In genomic region chr14:100317897-100318808, GRCh38 we compare ENCODE assay signal across 8 cellular contexts. TPM values are rescaled to one million over a fixed set of nuclear protein-coding genes. Genes with fewer than 3 reads are reported as not detected.
DNase-seq lines count a peak whose midpoint lies in the region; ATAC-seq and TF ChIP-seq lines count a peak whose summit lies in the region.

No MANE protein-coding gene starts in this region.

- no peak overlapping the region for H3K27ac Mint-ChIP-seq in CD8-positive, alpha-beta memory T cell
- no peak overlapping the region for H3K27ac Mint-ChIP-seq in nephron
- peak overlapping the region in 1 of 2 donors; percentile 42 for H3K27ac Mint-ChIP-seq in stimulated activated naive CD8-positive, alpha-beta T cell treated with anti-CD3 and anti-CD28 coated beads, Interleukin-15, amount 100 ng/mL, for 72 hours

- H3K9me3 ChIP-seq in CD8-positive, alpha-beta memory T cell (ENCODE audit: low read length) = no peaks in the 10 kb centered on the region
- H3K9me3 ChIP-seq in MM.1S (replicated peaks; ENCODE audit: insufficient read depth, low read length) = no peaks in the 10 kb centered on the region

- TF ChIP-seq POLR2A in erythroblast (IDR thresholded peaks at IDR 0.05; ENCODE audit: low read length) = no peak

- no peaks in the 10 kb centered on the region for H4K20me1 ChIP-seq in MM.1S (ENCODE audit: insufficient read depth, low read length)

- H3K36me3 ChIP-seq in CD8-positive, alpha-beta memory T cell (ENCODE audit: insufficient read depth, low read length) = no peaks in the 10 kb centered on the region
- H3K36me3 ChIP-seq in MM.1S (replicated peaks; ENCODE audit: insufficient read depth, low read length) = no peaks in the 10 kb centered on the region

- CTCF ChIA-PET in CD8-positive, alpha-beta memory T cell (lab: Charles Lee) = interaction anchor here (0.7 to 0.8 kb wide), 4 partner anchors 17 to 35 kb away, joined by 3 read pairs; no protein-coding TSS in a partner anchor

- H3K27me3 ChIP-seq in CD8-positive, alpha-beta memory T cell (ENCODE audit: insufficient read depth, low read length, poor library complexity, severe bottlenecking) = no peaks in the 10 kb centered on the region
- no peaks in the 10 kb centered on the region for H3K27me3 ChIP-seq in MM.1S (replicated peaks; ENCODE audit: insufficient read depth, low read length)

- peak overlapping the region; percentile 14 for H3K4me3 ChIP-seq in CD8-positive, alpha-beta memory T cell (ENCODE audit: low read length)
- H3K4me3 ChIP-seq in MM.1S (ENCODE audit: low read length) = peak overlapping the region; percentile 48

- ATAC-seq in GM21576 (IDR thresholded peaks at IDR 0.05; ENCODE audit: unreplicated experiment) = peak; percentile 76
- peak; percentile 96 for ATAC-seq in stimulated activated naive CD8-positive, alpha-beta T cell treated with anti-CD3 and anti-CD28 coated beads, Interleukin-15, amount 100 ng/mL, for 72 hours

- peak overlapping the region; percentile 66 to 75 (median 72) for H3K4me3 Mint-ChIP-seq in CD8-positive, alpha-beta memory T cell
- no peak overlapping the region for H3K4me3 Mint-ChIP-seq in nephron
- peak overlapping the region; percentile 64 to 79 for H3K4me3 Mint-ChIP-seq in stimulated activated naive CD8-positive, alpha-beta T cell treated with anti-CD3 and anti-CD28 coated beads, Interleukin-15, amount 100 ng/mL, for 72 hours

- no peaks in the 10 kb centered on the region for H3F3A ChIP-seq in MM.1S (ENCODE audit: insufficient read depth, low read length)

- H3K9ac ChIP-seq in MM.1S (ENCODE audit: low read length) = no peak overlapping the region

- no peaks in the 10 kb centered on the region for H3K4me1 ChIP-seq in CD8-positive, alpha-beta memory T cell (ENCODE audit: insufficient read depth, low read length)
- H3K4me1 ChIP-seq in MM.1S (ENCODE audit: low read length) = no peaks in the 10 kb centered on the region

- H3K4me1 Mint-ChIP-seq in CD8-positive, alpha-beta memory T cell = peaks cover 3 to 5% (median 4%) of the 10 kb centered on the region in 3 donors
- H3K4me1 Mint-ChIP-seq in nephron = peaks cover 10% of the 10 kb centered on the region
- H3K4me1 Mint-ChIP-seq in stimulated activated naive CD8-positive, alpha-beta T cell treated with anti-CD3 and anti-CD28 coated beads, Interleukin-15, amount 100 ng/mL, for 72 hours = peaks cover 10% of the 10 kb centered on the region

- no peaks in the 10 kb centered on the region for H3K36me3 Mint-ChIP-seq in CD8-positive, alpha-beta memory T cell
- no peaks in the 10 kb centered on the region for H3K36me3 Mint-ChIP-seq in nephron (ENCODE audit: low read depth)

- H2AFZ ChIP-seq in MM.1S (ENCODE audit: low read length) = 0 out of 2 replicates have a peak overlapping the region, but pooled peaks have one; percentile 45

- POLR2A ChIA-PET in CD8-positive, alpha-beta memory T cell (lab: Charles Lee) = no interaction called here

- H3K9me2 ChIP-seq in MM.1S (replicated peaks; ENCODE audit: insufficient read depth, low read length) = no peaks in the 10 kb centered on the region

- H3K9me3 Mint-ChIP-seq in CD8-positive, alpha-beta memory T cell = no peaks in the 10 kb centered on the region
- no peaks in the 10 kb centered on the region for H3K9me3 Mint-ChIP-seq in nephron
- no peaks in the 10 kb centered on the region for H3K9me3 Mint-ChIP-seq in stimulated activated naive CD8-positive, alpha-beta T cell treated with anti-CD3 and anti-CD28 coated beads, Interleukin-15, amount 100 ng/mL, for 72 hours

- no peak overlapping the region for H3K27ac ChIP-seq in CD8-positive, alpha-beta memory T cell (ENCODE audit: low read depth, low read length)
- H3K27ac ChIP-seq in MM.1S (ENCODE audit: low read length) = no peak overlapping the region

- peaks cover 0 to 3% of the 10 kb centered on the region in 2 donors for H3K27me3 Mint-ChIP-seq in CD8-positive, alpha-beta memory T cell
- peaks cover 10% of the 10 kb centered on the region for H3K27me3 Mint-ChIP-seq in nephron (ENCODE audit: low read depth)
- peaks cover 7% of the 10 kb centered on the region for H3K27me3 Mint-ChIP-seq in stimulated activated naive CD8-positive, alpha-beta T cell treated with anti-CD3 and anti-CD28 coated beads, Interleukin-15, amount 100 ng/mL, for 72 hours

- peak overlapping the region; percentile 63; the same call in 1 of the 2 replicates for H3K4me2 ChIP-seq in MM.1S (ENCODE audit: low read depth, low read length)

- H3K79me2 ChIP-seq in MM.1S (ENCODE audit: low read length) = no peaks in the 10 kb centered on the region

- TF ChIP-seq CTCF in MM.1S (IDR thresholded peaks at IDR 0.05; ENCODE audit: low read length) = peak; percentile 48
- peak; percentile 49 to 68 (median 51) for TF ChIP-seq CTCF in nephron (IDR thresholded peaks at IDR 0.05; ENCODE audit: unreplicated experiment in 3 of 3)

- peak; percentile 52 to 76 (median 62) for DNase-seq in CD8-positive, alpha-beta memory T cell
- DNase-seq in MM.1S (peak; percentile 21), erythroblast (lab: John Stamatoyannopoulos, UW) (peak; percentile 68 to 72), NCI-H2227 (lab: John Stamatoyannopoulos, UW; ENCODE audit: unreplicated experiment) (no peak)
- peak; percentile 52 to 65 (median 56) for DNase-seq in activated CD8-positive, alpha-beta memory T cell treated with anti-CD3 and anti-CD28 coated beads for 48 hours (ENCODE audit: low read depth in 2 of 3, low spot score in 2 of 3)
- peak; percentile 74 to 77 for DNase-seq in stimulated activated naive CD8-positive, alpha-beta T cell treated with anti-CD3 and anti-CD28 coated beads, Interleukin-15, amount 100 ng/mL, for 72 hours

RNA-seq across cellular contexts. Expression of gene SLC25A47, which starts 5.0 kb away (rescaled TPM):
- not detected for total RNA-seq in CD8-positive, alpha-beta memory T cell
- not detected for polyA plus RNA-seq in CD8-positive, alpha-beta memory T cell

RNA-seq across cellular contexts. Expression of gene SLC25A29, which starts 11.9 kb away (rescaled TPM):
- total RNA-seq in CD8-positive, alpha-beta memory T cell = 10 to 100 TPM; 10.4 to 10.5 TPM
- polyA plus RNA-seq in CD8-positive, alpha-beta memory T cell = 7.0 TPM

RNA-seq across cellular contexts. Expression of gene WDR25, which starts 58.1 kb away (rescaled TPM):
- total RNA-seq in CD8-positive, alpha-beta memory T cell = 1 to 10 TPM; 7.8 to 9.1 TPM
- polyA plus RNA-seq in CD8-positive, alpha-beta memory T cell = 10.4 TPM

Comparison
In these comparisons a context has a peak if more than half of its experiments do, and no peak if none do; other contexts are left out.
1. H3K4me3 Mint-ChIP-seq: peak in CD8-positive, alpha-beta memory T cell (7 of 7) and stimulated activated naive CD8-positive, alpha-beta T cell treated with anti-CD3 and anti-CD28 coated beads, Interleukin-15, amount 100 ng/mL, for 72 hours (2 of 2); none in nephron (0 of 3).